Comparison of ENCODE assay signal across 1 cellular context in the genomic region with DNA sequence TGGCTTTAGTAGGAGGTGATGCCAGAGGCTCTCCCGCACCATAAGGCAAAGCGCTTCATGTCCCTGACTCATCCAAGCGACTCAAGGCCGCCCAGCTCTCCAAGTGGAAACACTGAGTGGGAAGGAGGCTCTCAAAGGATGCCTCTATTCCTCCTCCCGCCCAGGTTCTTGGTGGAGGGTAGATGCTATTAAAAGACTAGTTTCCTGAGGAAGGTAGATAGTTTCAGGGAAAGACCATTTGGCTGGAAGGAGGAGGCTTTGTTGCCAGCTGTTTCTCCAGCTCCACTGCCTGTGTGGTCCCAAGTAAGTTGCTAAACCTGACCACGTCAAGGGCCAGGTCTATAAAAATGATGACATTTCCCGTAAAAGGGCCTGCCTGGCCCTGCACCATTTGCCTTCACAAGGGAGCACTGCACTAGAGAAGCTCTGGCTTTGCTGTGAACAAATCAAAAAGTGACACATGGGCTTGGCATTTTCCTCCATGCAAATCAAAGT.
TF ChIP-seq lines count a peak whose summit lies in the region.

No MANE protein-coding gene starts in this region.

TF ChIP-seq in HEK293, 187 proteins besides CTCF, POLR2A, EP300 and RAD21 (continued from another document):
- TF ChIP-seq, protein P1, sequence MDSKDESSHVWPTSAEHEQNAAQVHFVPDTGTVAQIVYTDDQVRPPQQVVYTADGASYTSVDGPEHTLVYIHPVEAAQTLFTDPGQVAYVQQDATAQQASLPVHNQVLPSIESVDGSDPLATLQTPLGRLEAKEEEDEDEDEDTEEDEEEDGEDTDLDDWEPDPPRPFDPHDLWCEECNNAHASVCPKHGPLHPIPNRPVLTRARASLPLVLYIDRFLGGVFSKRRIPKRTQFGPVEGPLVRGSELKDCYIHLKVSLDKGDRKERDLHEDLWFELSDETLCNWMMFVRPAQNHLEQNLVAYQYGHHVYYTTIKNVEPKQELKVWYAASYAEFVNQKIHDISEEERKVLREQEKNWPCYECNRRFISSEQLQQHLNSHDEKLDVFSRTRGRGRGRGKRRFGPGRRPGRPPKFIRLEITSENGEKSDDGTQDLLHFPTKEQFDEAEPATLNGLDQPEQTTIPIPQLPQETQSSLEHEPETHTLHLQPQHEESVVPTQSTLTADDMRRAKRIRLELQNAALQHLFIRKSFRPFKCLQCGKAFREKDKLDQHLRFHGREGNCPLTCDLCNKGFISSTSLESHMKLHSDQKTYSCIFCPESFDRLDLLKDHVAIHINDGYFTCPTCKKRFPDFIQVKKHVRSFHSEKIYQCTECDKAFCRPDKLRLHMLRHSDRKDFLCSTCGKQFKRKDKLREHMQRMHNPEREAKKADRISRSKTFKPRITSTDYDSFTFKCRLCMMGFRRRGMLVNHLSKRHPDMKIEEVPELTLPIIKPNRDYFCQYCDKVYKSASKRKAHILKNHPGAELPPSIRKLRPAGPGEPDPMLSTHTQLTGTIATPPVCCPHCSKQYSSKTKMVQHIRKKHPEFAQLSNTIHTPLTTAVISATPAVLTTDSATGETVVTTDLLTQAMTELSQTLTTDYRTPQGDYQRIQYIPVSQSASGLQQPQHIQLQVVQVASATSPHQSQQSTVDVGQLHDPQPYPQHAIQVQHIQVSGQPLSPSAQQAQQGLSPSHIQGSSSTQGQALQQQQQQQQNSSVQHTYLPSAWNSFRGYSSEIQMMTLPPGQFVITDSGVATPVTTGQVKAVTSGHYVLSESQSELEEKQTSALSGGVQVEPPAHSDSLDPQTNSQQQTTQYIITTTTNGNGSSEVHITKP (tag by site-specific recombination; IDR thresholded peaks at IDR 0.05) = peak; percentile 63
